ENCODE assay signal across 18 cellular contexts in genomic region chrX:2607113-2607512, GRCh38.
DNase-seq lines count a peak whose midpoint lies in the region; ATAC-seq and TF ChIP-seq lines count a peak whose summit lies in the region.
"Had no signal": no experiment of that assay in that cellular context is flagged by ENCODE, and none has a peak within 500 bp of the region (broad histone marks: within the 10 kb centered on the region; RNA-seq: fewer than 3 reads in every experiment).

No MANE protein-coding gene starts in this region.

- H3K36me3 Mint-ChIP-seq in activated CD4-positive, alpha-beta T cell treated with anti-CD3 and anti-CD28 coated beads, Interleukin-2, amount 10 ng/mL, durations not matched to agents 24 days and 14 days (ENCODE audit: low read depth), result peaks cover 29% of the 10 kb centered on the region
- peaks cover 6% of the 10 kb centered on the region for H3K36me3 Mint-ChIP-seq in brain
- peaks cover 9% of the 10 kb centered on the region for H3K36me3 Mint-ChIP-seq in neural crest cell (ENCODE audit: low read depth)

- H2AFZ ChIP-seq in Karpas-422 (ENCODE audit: low read length), result no peak overlapping the region

- H3K9me3 ChIP-seq in Karpas-422 (ENCODE audit: low read length), result no peaks in the 10 kb centered on the region
- H3K9me3 ChIP-seq: left lung, prostate gland had no signal

- no peak overlapping the region for H3K27ac Mint-ChIP-seq in activated CD4-positive, alpha-beta T cell treated with anti-CD3 and anti-CD28 coated beads, Interleukin-2, amount 10 ng/mL, durations not matched to agents 24 days and 14 days
- H3K27ac Mint-ChIP-seq in brain (no peak overlapping the region), neural crest cell (ENCODE audit: unreplicated experiment) (no peak overlapping the region)

- no peak overlapping the region for H3K9ac ChIP-seq in Karpas-422 (ENCODE audit: low read length)

- no peak overlapping the region for H3K4me2 ChIP-seq in Karpas-422 (ENCODE audit: low read depth, low read length, poor library complexity, severe bottlenecking)

- H3K27me3 ChIP-seq in Karpas-422 (ENCODE audit: low read length), result no peaks in the 10 kb centered on the region
- H3K27me3 ChIP-seq: left lung had no signal

- H4K20me1 ChIP-seq in Karpas-422 (ENCODE audit: insufficient read depth, low read depth, low read length), result no peaks in the 10 kb centered on the region

- TF ChIP-seq CTCF in brain (conservative IDR thresholded peaks at IDR 0.05) (no peak), neural crest cell (conservative IDR thresholded peaks at IDR 0.05) (no peak)

- intact Hi-C loops in activated CD4-positive, alpha-beta T cell treated with anti-CD3 and anti-CD28 coated beads, Interleukin-2, amount 10 ng/mL, durations not matched to agents 24 days and 14 days (cut with micrococcal nuclease), result loop anchor here (5.0 to 10.0 kb wide), 3 partner anchors 950 to 1362 kb away; partner anchors contain the start of gene P2RY8

- H3K4me3 ChIP-seq in Karpas-422 (ENCODE audit: low read length), result no peak overlapping the region; the same call in 1 of the 2 replicates
- H3K4me3 ChIP-seq: prostate gland, skin epidermis had no signal

- peaks cover 9% of the 10 kb centered on the region; the same call in 1 of the 2 replicates for H3K36me3 ChIP-seq in Karpas-422 (ENCODE audit: insufficient read depth, low read length)
- H3K36me3 ChIP-seq: prostate gland had no signal

- ATAC-seq in GM19397 (IDR thresholded peaks at IDR 0.05; ENCODE audit: unreplicated experiment) (no peak), HG02571 (IDR thresholded peaks at IDR 0.05; ENCODE audit: unreplicated experiment) (no peak)
- ATAC-seq: esophagus mucosa, left lung, Right ventricle myocardium inferior had no signal

- H3K9me2 ChIP-seq in Karpas-422 (replicated peaks; ENCODE audit: insufficient read depth, low read length), result no peaks in the 10 kb centered on the region

- peaks cover 20% of the 10 kb centered on the region for H3K4me1 ChIP-seq in Karpas-422 (ENCODE audit: low read length)
- H3K4me1 ChIP-seq: prostate gland had no signal

- DNase-seq in activated CD4-positive, alpha-beta T cell treated with anti-CD3 and anti-CD28 coated beads, Interleukin-2, amount 10 ng/mL, durations not matched to agents 24 days and 14 days, result no peak
- DNase-seq in activated CD4-positive, alpha-beta T cell treated with anti-CD3 and anti-CD28 coated beads for 4 hours, result no peak
- DNase-seq in Karpas-422, result peak; percentile 39
- DNase-seq in neural crest cell (ENCODE audit: low read depth, low spot score), result no peak
- DNase-seq in amniotic stem cell (lab: John Stamatoyannopoulos, UW), result no peak
- DNase-seq: caudate nucleus; DMS79; left lung; NCI-H1417; NCI-H526 treated with DMSO at 0.1 percent for 48 hours; stimulated activated CD4-positive, alpha-beta T cell treated with anti-CD3 and anti-CD28 coated beads, Interleukin-4, amount 100 ng/mL, for 1 hour had no signal

- H3K27ac ChIP-seq in Karpas-422 (ENCODE audit: low read length), result no peak overlapping the region
- H3K27ac ChIP-seq: left lung, prostate gland, skin epidermis had no signal

- H3K27me3 Mint-ChIP-seq in activated CD4-positive, alpha-beta T cell treated with anti-CD3 and anti-CD28 coated beads, Interleukin-2, amount 10 ng/mL, durations not matched to agents 24 days and 14 days, result no peaks in the 10 kb centered on the region
- peaks cover 8% of the 10 kb centered on the region for H3K27me3 Mint-ChIP-seq in brain
- H3K27me3 Mint-ChIP-seq in neural crest cell (ENCODE audit: low read depth), result peaks cover 19% of the 10 kb centered on the region

- peaks cover 75% of the 10 kb centered on the region for H3K79me2 ChIP-seq in Karpas-422 (ENCODE audit: low read length)

- peaks cover 38% of the 10 kb centered on the region for H3K4me1 Mint-ChIP-seq in activated CD4-positive, alpha-beta T cell treated with anti-CD3 and anti-CD28 coated beads, Interleukin-2, amount 10 ng/mL, durations not matched to agents 24 days and 14 days
- H3K4me1 Mint-ChIP-seq in brain, result peaks cover 17% of the 10 kb centered on the region
- peaks cover 26% of the 10 kb centered on the region for H3K4me1 Mint-ChIP-seq in neural crest cell

- H3K9me3 Mint-ChIP-seq in activated CD4-positive, alpha-beta T cell treated with anti-CD3 and anti-CD28 coated beads, Interleukin-2, amount 10 ng/mL, durations not matched to agents 24 days and 14 days, result peaks cover 9% of the 10 kb centered on the region
- H3K9me3 Mint-ChIP-seq in brain (peaks cover 0 to 9% (median 0%) of the 10 kb centered on the region in 5 experiments), neural crest cell (peaks cover 4% of the 10 kb centered on the region)

- peak overlapping the region; percentile 11 for H3K4me3 Mint-ChIP-seq in activated CD4-positive, alpha-beta T cell treated with anti-CD3 and anti-CD28 coated beads, Interleukin-2, amount 10 ng/mL, durations not matched to agents 24 days and 14 days
- peak overlapping the region; percentile 5 to 30 (median 24) for H3K4me3 Mint-ChIP-seq in brain
- H3K4me3 Mint-ChIP-seq in neural crest cell, result peak overlapping the region; percentile 56
